ENCODE assay signal across 8 cellular contexts in the genomic region with DNA sequence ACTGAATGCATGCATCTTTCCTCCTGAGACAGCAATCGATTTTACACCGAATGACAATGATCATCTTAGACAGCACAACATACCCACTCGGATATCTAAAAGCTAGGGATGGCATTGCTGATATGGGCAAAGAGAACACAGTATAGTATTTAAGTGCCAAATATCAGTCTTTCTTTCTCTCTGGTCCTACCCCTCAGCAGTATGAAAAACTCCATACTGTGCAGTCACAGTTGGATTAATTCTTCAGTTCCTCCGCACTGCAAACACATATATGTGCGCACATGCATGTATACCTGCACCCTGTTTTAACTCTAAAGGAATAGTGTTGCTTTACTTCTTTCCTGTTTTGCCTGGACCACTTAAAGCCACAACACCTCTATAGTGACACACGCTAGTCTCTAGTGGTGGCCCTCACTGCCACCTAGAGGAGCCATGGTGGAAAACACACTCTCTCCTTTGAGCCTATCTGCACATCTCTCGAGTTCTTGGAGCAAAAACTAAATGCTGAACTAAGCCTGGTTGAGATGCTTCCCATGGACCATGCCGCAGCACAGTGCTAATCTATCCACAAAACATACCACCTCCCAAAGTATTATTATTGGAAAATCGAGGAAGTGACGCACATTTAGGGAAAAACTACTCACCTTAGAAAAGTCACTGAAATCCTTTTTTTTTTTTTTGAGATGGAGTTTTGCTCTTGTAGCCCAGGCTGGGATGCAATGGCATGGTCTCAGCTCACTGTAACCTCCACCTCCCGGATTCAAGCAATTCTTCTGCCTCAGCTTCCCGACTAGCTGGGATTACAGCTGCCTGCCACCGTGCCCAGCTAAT. TPM values are rescaled to one million over a fixed set of nuclear protein-coding genes. Genes with fewer than 3 reads are reported as not detected.
DNase-seq lines count a peak whose midpoint lies in the region; ATAC-seq and TF ChIP-seq lines count a peak whose summit lies in the region.

No MANE protein-coding gene starts in this region.

- H3K27me3 Mint-ChIP-seq in activated CD4-positive, alpha-beta T cell treated with anti-CD3 and anti-CD28 coated beads, Interleukin-2, amount 10 ng/mL, durations not matched to agents 7 days and 5 days = peaks cover 25% of the 10 kb centered on the region

- DNase-seq in AG04449 (ENCODE audit: low read depth, low spot score) (no peak), GM13976 (ENCODE audit: low spot score) (peak; percentile 82), NCI-H345 (lab: John Stamatoyannopoulos, UW) (peak; percentile 70), mesenchymal stem cell (peak; percentile 83), substantia nigra (lab: John Stamatoyannopoulos, UW) (peak in 35 of 49 donors; percentile 7 to 74 (median 37))
- peak; percentile 63 for DNase-seq in activated CD4-positive, alpha-beta T cell treated with anti-CD3 and anti-CD28 coated beads, Interleukin-2, amount 10 ng/mL, durations not matched to agents 7 days and 5 days
- DNase-seq in effector CD8-positive, alpha-beta T cell (lab: John Stamatoyannopoulos, UW) = peak; percentile 7

- H3K27me3 ChIP-seq in mesenchymal stem cell (ENCODE audit: control insufficient read depth in 1 of 2, insufficient read depth in 1 of 2, low read length in 2 of 2) = no peaks in the 10 kb centered on the region

- no peak overlapping the region for H3K27ac Mint-ChIP-seq in activated CD4-positive, alpha-beta T cell treated with anti-CD3 and anti-CD28 coated beads, Interleukin-2, amount 10 ng/mL, durations not matched to agents 7 days and 5 days

- in situ Hi-C loops in GM13976 (cut with MboI; ENCODE audit: low sequenced_read_pairs, unreplicated experiment) = no loop called here

- H3K4me3 ChIP-seq in AG04449 (ENCODE audit: low read depth, low read length) = no peak overlapping the region
- no peak overlapping the region for H3K4me3 ChIP-seq in mesenchymal stem cell (ENCODE audit: insufficient read depth in 1 of 2, low read depth in 1 of 2, low read length in 2 of 2)

- peaks cover 4% of the 10 kb centered on the region for H3K4me1 ChIP-seq in mesenchymal stem cell (ENCODE audit: control insufficient read depth, insufficient read depth, low read depth, low read length)

- no peak overlapping the region for H3K23ac ChIP-seq in mesenchymal stem cell (ENCODE audit: low read length in 2 of 2)

- H3K14ac ChIP-seq in mesenchymal stem cell (ENCODE audit: low read length in 2 of 2) = no peak overlapping the region

- H2AFZ ChIP-seq in mesenchymal stem cell (ENCODE audit: low read depth, low read length) = no peak overlapping the region

- no peak overlapping the region for H3K4ac ChIP-seq in mesenchymal stem cell (ENCODE audit: low read depth in 1 of 2, low read length in 2 of 2)

- no peak overlapping the region for H2BK15ac ChIP-seq in mesenchymal stem cell (ENCODE audit: low read depth, poor library complexity, severe bottlenecking)

- no peaks in the 10 kb centered on the region for H3K9me3 Mint-ChIP-seq in activated CD4-positive, alpha-beta T cell treated with anti-CD3 and anti-CD28 coated beads, Interleukin-2, amount 10 ng/mL, durations not matched to agents 7 days and 5 days

- TF ChIP-seq CTCF in AG04449 (IDR thresholded peaks at IDR 0.05; ENCODE audit: insufficient read depth, low read length, missing control alignments) = peak; percentile 86
- TF ChIP-seq CTCF in GM13976 (IDR thresholded peaks at IDR 0.05; ENCODE audit: borderline replicate concordance, control extremely low read depth, extremely low read depth, insufficient read depth, missing control alignments) = peak; percentile 67

- H3K79me1 ChIP-seq in mesenchymal stem cell (replicated peaks; ENCODE audit: low read length, poor library complexity, severe bottlenecking) = no peaks in the 10 kb centered on the region

- H3K4me2 ChIP-seq in mesenchymal stem cell (ENCODE audit: low read length, poor library complexity, severe bottlenecking) = no peak overlapping the region

- no peak overlapping the region for H2AK5ac ChIP-seq in mesenchymal stem cell (ENCODE audit: low read length, severe bottlenecking)

- 49% methylated on average over 7 of the region's 13 CpGs for WGBS in mesenchymal stem cell

- peaks cover 2% of the 10 kb centered on the region for H3K4me1 Mint-ChIP-seq in activated CD4-positive, alpha-beta T cell treated with anti-CD3 and anti-CD28 coated beads, Interleukin-2, amount 10 ng/mL, durations not matched to agents 7 days and 5 days

- H3K36me3 ChIP-seq in mesenchymal stem cell (ENCODE audit: control insufficient read depth in 1 of 2, insufficient read depth in 2 of 2, low read depth in 1 of 2, low read length in 2 of 2) = no peaks in the 10 kb centered on the region

- H4K91ac ChIP-seq in mesenchymal stem cell (ENCODE audit: low read length) = no peak overlapping the region

- POLR2A ChIA-PET in AG04449 (lab: Yijun Ruan, JAX) = no interaction called here
- POLR2A ChIA-PET in activated CD4-positive, alpha-beta T cell treated with anti-CD3 and anti-CD28 coated beads, Interleukin-2, amount 10 ng/mL, durations not matched to agents 7 days and 5 days (lab: Charles Lee) = no interaction called here

- no peaks in the 10 kb centered on the region for H3K9me3 ChIP-seq in mesenchymal stem cell (ENCODE audit: control insufficient read depth, low read length)

- no peak overlapping the region for H3K27ac ChIP-seq in mesenchymal stem cell (ENCODE audit: low read length, poor library complexity, severe bottlenecking)
- H3K27ac ChIP-seq in substantia nigra (ENCODE audit: low read depth, low read length, poor library complexity, severe bottlenecking) = no peak overlapping the region

- peak; percentile 88 for ATAC-seq in HG02884 (IDR thresholded peaks at IDR 0.05; ENCODE audit: unreplicated experiment)

- CTCF ChIA-PET in AG04449 (lab: Yijun Ruan, JAX) = interaction anchor here (0.6 to 3.5 kb wide), 11 partner anchors 8 to 66 kb away, joined by 3 to 59 read pairs (median 5); partner anchors contain the start of gene OLR1
- CTCF ChIA-PET in activated CD4-positive, alpha-beta T cell treated with anti-CD3 and anti-CD28 coated beads, Interleukin-2, amount 10 ng/mL, durations not matched to agents 7 days and 5 days (lab: Charles Lee) = interaction anchor here (0.8 kb wide), 1 partner anchor 37 kb away, joined by 3 read pairs; no protein-coding TSS in a partner anchor

- H2BK120ac ChIP-seq in mesenchymal stem cell (ENCODE audit: low read depth, low read length) = no peak overlapping the region

- H3K18ac ChIP-seq in mesenchymal stem cell (ENCODE audit: low read depth in 1 of 2, low read length in 2 of 2) = no peak overlapping the region

- no peak overlapping the region for H2BK5ac ChIP-seq in mesenchymal stem cell (ENCODE audit: low read depth, low read length, poor library complexity, severe bottlenecking)

- H3K36me3 Mint-ChIP-seq in activated CD4-positive, alpha-beta T cell treated with anti-CD3 and anti-CD28 coated beads, Interleukin-2, amount 10 ng/mL, durations not matched to agents 7 days and 5 days (ENCODE audit: low read depth) = no peaks in the 10 kb centered on the region

- no peak overlapping the region for H3K4me3 Mint-ChIP-seq in activated CD4-positive, alpha-beta T cell treated with anti-CD3 and anti-CD28 coated beads, Interleukin-2, amount 10 ng/mL, durations not matched to agents 7 days and 5 days

- no peak overlapping the region for H4K8ac ChIP-seq in mesenchymal stem cell (ENCODE audit: low read length)

- H3K9ac ChIP-seq in mesenchymal stem cell (ENCODE audit: low read length) = no peak overlapping the region

- H2BK12ac ChIP-seq in mesenchymal stem cell (ENCODE audit: low read length in 2 of 2) = no peak overlapping the region

RNA-seq across cellular contexts. Expression of gene TMEM52B, which starts 11.9 kb away (rescaled TPM):
- total RNA-seq in activated CD4-positive, alpha-beta T cell treated with anti-CD3 and anti-CD28 coated beads, Interleukin-2, amount 10 ng/mL, durations not matched to agents 7 days and 5 days = not detected
- 5.3 TPM for polyA plus RNA-seq in mesenchymal stem cell (2013, experiment 1 of 2)
- 6.4 TPM for polyA plus RNA-seq in mesenchymal stem cell (2013, experiment 2 of 2)

RNA-seq across cellular contexts. Expression of gene OLR1, which starts 18.8 kb away (rescaled TPM):
- not detected for total RNA-seq in activated CD4-positive, alpha-beta T cell treated with anti-CD3 and anti-CD28 coated beads, Interleukin-2, amount 10 ng/mL, durations not matched to agents 7 days and 5 days
- polyA plus RNA-seq in mesenchymal stem cell (2013, experiment 1 of 2) = 39.3 TPM
- 41.5 TPM for polyA plus RNA-seq in mesenchymal stem cell (2013, experiment 2 of 2)

RNA-seq across cellular contexts. Expression of gene GABARAPL1, which starts 21.9 kb away (rescaled TPM):
- 1 to 10 TPM; 5.5 to 6.3 TPM for total RNA-seq in activated CD4-positive, alpha-beta T cell treated with anti-CD3 and anti-CD28 coated beads, Interleukin-2, amount 10 ng/mL, durations not matched to agents 7 days and 5 days
- 86.8 TPM for polyA plus RNA-seq in mesenchymal stem cell (2013, experiment 1 of 2)
- polyA plus RNA-seq in mesenchymal stem cell (2013, experiment 2 of 2) = 86.2 TPM
